8 cellular contexts compared by ENCODE assay signal in genomic region chr2:162301151-162301804, GRCh38. TPM values are rescaled to one million over a fixed set of nuclear protein-coding genes. Genes with fewer than 3 reads are reported as not detected.
DNase-seq lines count a peak whose midpoint lies in the region; ATAC-seq, FAIRE-seq and TF ChIP-seq lines count a peak whose summit lies in the region.

No MANE protein-coding gene starts in this region.

- no peaks in the 10 kb centered on the region for H3K36me3 Mint-ChIP-seq in progenitor cell of endocrine pancreas (ENCODE audit: insufficient read depth)

- H4K20me1 ChIP-seq in PC-3 (ENCODE audit: low read length) = no peaks in the 10 kb centered on the region

- H3K79me2 ChIP-seq in PC-3 (ENCODE audit: low read length) = no peaks in the 10 kb centered on the region

- FAIRE-seq in D721Med (lab: Jason Lieb, UNC) = peak; percentile 78
- FAIRE-seq in HTR-8/SVneo (lab: Jason Lieb, UNC) = no peak
- peak; percentile 47 for FAIRE-seq in frontal cortex (lab: Jason Lieb, UNC)

- H3F3A ChIP-seq in PC-3 (ENCODE audit: low read length, unreplicated experiment) = no peaks in the 10 kb centered on the region

- peak overlapping the region; percentile 33 for H3K4me3 ChIP-seq in PC-3 (ENCODE audit: low read length)

- no TSS peak for BruUV-seq in PC-3 (replicated peaks; lab: Mats Ljungman, UMichigan)

- TF ChIP-seq CTCF in D721Med (IDR thresholded peaks at IDR 0.05; ENCODE audit: insufficient read depth, missing control alignments) (peak; percentile 85), PC-3 (conservative IDR thresholded peaks at IDR 0.05; ENCODE audit: low read depth, low read length) (peak; percentile 92), progenitor cell of endocrine pancreas (IDR thresholded peaks at IDR 0.05; ENCODE audit: unreplicated experiment) (peak; percentile 91)

- H2AFZ ChIP-seq in PC-3 (ENCODE audit: low read length) = peak overlapping the region; percentile 79

- CTCF ChIA-PET in PC-3 (lab: Charles Lee) = interaction anchor here (0.6 to 1.0 kb wide), 2 partner anchors 146 to 175 kb away, joined by 3 to 4 read pairs; no protein-coding TSS in a partner anchor

- DNase-seq in D721Med (ENCODE audit: insufficient read length, low spot score) (no peak), HTR-8/SVneo (ENCODE audit: insufficient read length, low spot score) (peak; percentile 25), PC-3 (peak; percentile 72), frontal cortex (ENCODE audit: low spot score in 2 of 2) (no peak), progenitor cell of endocrine pancreas (ENCODE audit: low spot score, unreplicated experiment) (no peak), T1000 (lab: John Stamatoyannopoulos, UW) (no peak)
- DNase-seq in activated T-helper 1 cell treated with anti-CD3 and anti-CD28 coated beads, Interleukin-2, amount 50 U/mL, for 16 hours (ENCODE audit: low read depth in 1 of 2, low spot score in 1 of 2) = peak; percentile 6 to 29

- no peak overlapping the region for H3K27ac ChIP-seq in PC-3 (ENCODE audit: low read length)

- H3K27me3 Mint-ChIP-seq in progenitor cell of endocrine pancreas = no peaks in the 10 kb centered on the region

- H3K27me3 ChIP-seq in PC-3 (ENCODE audit: low read length) = no peaks in the 10 kb centered on the region

- no peaks in the 10 kb centered on the region for H3K9me3 ChIP-seq in PC-3 (ENCODE audit: low read length)

- no peaks in the 10 kb centered on the region for H3K36me3 ChIP-seq in PC-3 (ENCODE audit: low read depth, low read length)

- POLR2A ChIA-PET in PC-3 (lab: Charles Lee; ENCODE audit: unreplicated experiment) = no interaction called here

- H3K9me2 ChIP-seq in PC-3 (replicated peaks; ENCODE audit: low read length) = no peaks in the 10 kb centered on the region

- no peaks in the 10 kb centered on the region for H3K9me3 Mint-ChIP-seq in progenitor cell of endocrine pancreas (ENCODE audit: low read depth)

- H3K4me3 Mint-ChIP-seq in progenitor cell of endocrine pancreas (ENCODE audit: low read depth) = no peak overlapping the region

- H3K4me2 ChIP-seq in PC-3 (ENCODE audit: low read length) = peak overlapping the region; percentile 76

- no peaks in the 10 kb centered on the region; the same call in 1 of the 2 replicates for H3K4me1 ChIP-seq in PC-3 (ENCODE audit: insufficient read depth, low read length)

- intact Hi-C loops in PC-3 (cut with micrococcal nuclease) = loop anchor here (2.0 kb wide), 1 partner anchor 34 kb away; no protein-coding TSS in a partner anchor

- H3K27ac Mint-ChIP-seq in progenitor cell of endocrine pancreas = no peak overlapping the region

- no peak overlapping the region for H3K9ac ChIP-seq in PC-3 (ENCODE audit: low read length)

- ATAC-seq in GM21390 (IDR thresholded peaks at IDR 0.05; ENCODE audit: unreplicated experiment) = peak; percentile 78
- peak; percentile 83 for ATAC-seq in PC-3

- no peaks in the 10 kb centered on the region for H3K4me1 Mint-ChIP-seq in progenitor cell of endocrine pancreas (ENCODE audit: low read depth)

RNA-seq across cellular contexts. Expression of gene IFIH1, which starts 17.2 kb away (rescaled TPM):
- total RNA-seq in PC-3 (2014; rRNA removed) (7.8 and 9.3 TPM in 2 replicates), frontal cortex (2.0 TPM), progenitor cell of endocrine pancreas (6.6 and 6.8 TPM in 2 replicates)

RNA-seq across cellular contexts. Expression of gene GCA, which starts 42.7 kb away (rescaled TPM):
- total RNA-seq in PC-3 (2014; rRNA removed) (10.2 and 18.7 TPM in 2 replicates), frontal cortex (17.9 TPM), progenitor cell of endocrine pancreas (92.6 and 113 TPM in 2 replicates)

RNA-seq across cellular contexts. Expression of gene FAP, which starts 58.0 kb away (rescaled TPM):
- total RNA-seq in PC-3 (2014; rRNA removed) = not detected in 2 replicates
- 2.4 TPM for total RNA-seq in frontal cortex
- total RNA-seq in progenitor cell of endocrine pancreas = not detected in 2 replicates

Comparison
In these comparisons a context has a peak if more than half of its experiments do, and no peak if none do; other contexts are left out.
1. DNase-seq: peak in HTR-8/SVneo (single experiment), PC-3 (single experiment) and activated T-helper 1 cell treated with anti-CD3 and anti-CD28 coated beads, Interleukin-2, amount 50 U/mL, for 16 hours (2 of 2); none in D721Med (single experiment), frontal cortex (0 of 2), progenitor cell of endocrine pancreas (single experiment) and T1000 (single experiment).
2. Peak in every context shown above with its lines, with median percentiles within 50 percentile points of each other: CTCF ChIP-seq.